ENCODE assay signal across 22 cellular contexts in genomic region chr11:119112314-119113020, GRCh38. TPM values are rescaled to one million over a fixed set of nuclear protein-coding genes. Genes with fewer than 3 reads are reported as not detected.
"Had no signal": no experiment of that assay in that cellular context is flagged by ENCODE, and none has a peak within 500 bp of the region (broad histone marks: within the 10 kb centered on the region; RNA-seq: fewer than 3 reads in every experiment).

No MANE protein-coding gene starts in this region.

- H3K4me1 ChIP-seq: colonic mucosa, testis had no signal

- H3K4me2 ChIP-seq: neural progenitor cell had no signal

- H3K4me3 ChIP-seq: colonic mucosa, gastroesophageal sphincter, heart left ventricle, neural progenitor cell, pancreas, right lobe of liver, stomach, testis, upper lobe of right lung had no signal

- DNase-seq: activated B cell treated with CpG ODN at 0.5 μM for 24 hours; activated CD4-positive, alpha-beta T cell treated with anti-CD3 and anti-CD28 coated beads, Interleukin-2, amount 50 U/mL, for 1 hour; activated effector memory CD4-positive, alpha-beta T cell treated with Interleukin-2 at 50 U/mL for 16 hours; activated T-cell treated with anti-CD3 and anti-CD28 coated beads, Interleukin-2, amount 50 U/mL, for 1 hour; brain microvascular endothelial cell; central memory CD4-positive, alpha-beta T cell; colonic mucosa; effector CD4-positive, alpha-beta T cell; heart left ventricle; left ventricle myocardium superior; pancreas; right lobe of liver; small intestine; stimulated activated CD4-positive, alpha-beta T cell treated with anti-CD3 and anti-CD28 coated beads, Interleukin-15, amount 100 ng/mL, for 24 hours; stimulated activated CD4-positive, alpha-beta T cell treated with anti-CD3 and anti-CD28 coated beads, Interleukin-2, amount 100 ng/mL, for 48 hours; stomach; T-helper 9 cell; testis; upper lobe of right lung had no signal

- H3K36me3 ChIP-seq: neural progenitor cell had no signal

- H3K27ac Mint-ChIP-seq: activated B cell treated with CpG ODN at 0.5 μM for 24 hours, neural progenitor cell had no signal

- H3K27me3 ChIP-seq: brain microvascular endothelial cell, colonic mucosa, gastroesophageal sphincter, heart left ventricle, pancreas, right lobe of liver, stomach, testis, upper lobe of right lung had no signal

- H3K9me3 ChIP-seq: colonic mucosa, gastroesophageal sphincter, heart left ventricle, pancreas, right lobe of liver, stomach, testis, upper lobe of right lung had no signal

- H3K27ac ChIP-seq: brain microvascular endothelial cell, colonic mucosa, gastroesophageal sphincter, heart left ventricle, neural progenitor cell, pancreas, right lobe of liver, stomach, testis, upper lobe of right lung had no signal

- H2AFZ ChIP-seq: neural progenitor cell had no signal

- H3K4me3 Mint-ChIP-seq: activated B cell treated with CpG ODN at 0.5 μM for 24 hours, neural progenitor cell had no signal

- H3K27me3 Mint-ChIP-seq: activated B cell treated with CpG ODN at 0.5 μM for 24 hours had no signal

- ATAC-seq: esophagus mucosa, gastroesophageal sphincter, heart left ventricle, left ventricle myocardium superior, pancreas, right lobe of liver, upper lobe of right lung had no signal

- H3K9me3 Mint-ChIP-seq: activated B cell treated with CpG ODN at 0.5 μM for 24 hours, neural progenitor cell had no signal

RNA-seq across cellular contexts. Expression of gene ABCG4, which starts 36.4 kb away (rescaled TPM):
- total RNA-seq: activated B cell treated with CpG ODN at 0.5 μM for 24 hours, pancreas had no signal
